Comparison of ENCODE assay signal across 21 cellular contexts in the genomic region with DNA sequence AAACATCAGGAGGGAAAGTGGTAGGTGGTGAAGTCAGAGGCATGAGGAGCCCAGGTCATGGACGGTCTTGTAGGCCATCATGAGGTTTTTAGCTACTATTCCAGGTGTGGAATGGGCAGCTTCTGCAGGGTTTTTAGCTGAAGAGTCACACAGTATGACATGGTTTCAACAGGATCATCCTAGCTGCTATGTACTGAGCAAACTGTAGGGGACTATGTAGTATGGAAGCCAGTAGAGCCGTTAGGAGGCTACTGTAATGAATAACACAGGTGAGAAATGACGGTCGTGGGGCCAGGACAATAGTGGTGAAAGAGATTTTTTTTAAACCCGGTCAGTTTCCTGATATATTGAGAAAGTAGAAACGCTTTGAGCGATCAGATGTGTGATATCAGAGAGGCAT.
DNase-seq lines count a peak whose midpoint lies in the region; ATAC-seq, FAIRE-seq and TF ChIP-seq lines count a peak whose summit lies in the region.
"Had no signal": no experiment of that assay in that cellular context is flagged by ENCODE, and none has a peak within 500 bp of the region (broad histone marks: within the 10 kb centered on the region; RNA-seq: fewer than 3 reads in every experiment).

No MANE protein-coding gene starts in this region.

- no peak for ATAC-seq in SK-N-SH treated with all-trans-retinoic acid at 6 μM for 48 hours
- ATAC-seq in effector memory CD8-positive, alpha-beta T cell (replicated peaks), result no peak
- ATAC-seq: HepG2 had no signal

- H4K20me1 ChIP-seq in SK-N-SH (ENCODE audit: insufficient read depth), result no peaks in the 10 kb centered on the region

- H3K27me3 ChIP-seq in SK-N-SH (ENCODE audit: insufficient read depth) (no peaks in the 10 kb centered on the region), bronchial epithelial cell (ENCODE audit: control insufficient read depth, insufficient read depth, low read length) (no peaks in the 10 kb centered on the region)

- no peaks in the 10 kb centered on the region for H3K9me3 ChIP-seq in SK-N-SH
- H3K9me3 ChIP-seq: A549, Caco-2 had no signal

- no peak overlapping the region for H3K9ac ChIP-seq in SK-N-SH

- H3K27ac ChIP-seq in SK-N-SH (ENCODE audit: low read depth in 2 of 2, low read length in 1 of 2), result peak overlapping the region in 1 of 2 experiments; percentile 84; a peak in 2 of 4 replicates
- H3K27ac ChIP-seq: 22Rv1, A549, C4-2B had no signal

- TF ChIP-seq CTCF in SK-N-SH (IDR thresholded peaks at IDR 0.05), result no peak
- TF ChIP-seq CTCF in bronchial epithelial cell (IDR thresholded peaks at IDR 0.05; ENCODE audit: insufficient read depth, low read length, severe bottlenecking), result no peak
- no peak for TF ChIP-seq CTCF in osteocyte (IDR thresholded peaks at IDR 0.05)

- no peaks in the 10 kb centered on the region for H3K27me3 Mint-ChIP-seq in osteocyte (ENCODE audit: unreplicated experiment)
- H3K27me3 Mint-ChIP-seq in effector memory CD8-positive, alpha-beta T cell, result peaks cover 10 to 18% of the 10 kb centered on the region in 2 donors

- no peaks in the 10 kb centered on the region for H3K9me2 ChIP-seq in SK-N-SH

- CTCF ChIA-PET in SK-N-SH (lab: Yijun Ruan, JAX), result no interaction called here

- H3K4me3 Mint-ChIP-seq in osteocyte (ENCODE audit: unreplicated experiment), result no peak overlapping the region
- no peak overlapping the region for H3K4me3 Mint-ChIP-seq in effector memory CD8-positive, alpha-beta T cell
- H3K4me3 Mint-ChIP-seq: CD4-positive, alpha-beta T cell; H9 had no signal

- no peaks in the 10 kb centered on the region for H3K36me3 Mint-ChIP-seq in osteocyte (ENCODE audit: unreplicated experiment)
- peaks cover 2% of the 10 kb centered on the region for H3K36me3 Mint-ChIP-seq in effector memory CD8-positive, alpha-beta T cell (ENCODE audit: insufficient read depth)

- H3K4me3 ChIP-seq in SK-N-SH (ENCODE audit: low read depth in 2 of 2, low read length in 1 of 2) (no peak overlapping the region), bronchial epithelial cell (ENCODE audit: low read depth, low read length) (no peak overlapping the region)
- H3K4me3 ChIP-seq: A549 had no signal

- no peak overlapping the region for H2AFZ ChIP-seq in SK-N-SH (ENCODE audit: low read depth)

- peak overlapping the region; percentile 70 for H3K27ac Mint-ChIP-seq in osteocyte (ENCODE audit: unreplicated experiment)
- no peak overlapping the region for H3K27ac Mint-ChIP-seq in effector memory CD8-positive, alpha-beta T cell
- H3K27ac Mint-ChIP-seq: CD4-positive, alpha-beta T cell; H9 had no signal

- DNase-seq in SK-N-SH, result no peak
- no peak for DNase-seq in bronchial epithelial cell (ENCODE audit: low read depth)
- no peak for DNase-seq in osteocyte (ENCODE audit: extremely low spot score, unreplicated experiment)
- no peak for DNase-seq in stimulated activated CD4-positive, alpha-beta T cell treated with anti-CD3 and anti-CD28 coated beads, Interleukin-4, amount 100 ng/mL, for 24 hours
- no peak for DNase-seq in effector memory CD8-positive, alpha-beta T cell
- no peak for DNase-seq in LoVo (ENCODE audit: low spot score)
- DNase-seq: AML-193; Caco-2; CD4-positive, alpha-beta T cell; H9 had no signal

- no peak for TF ChIP-seq RAD21 in SK-N-SH (IDR thresholded peaks at IDR 0.05; ENCODE audit: low read length)

- TF ChIP-seq EP300 in SK-N-SH (IDR thresholded peaks at IDR 0.05; ENCODE audit: borderline replicate concordance in 1 of 2, low read depth in 1 of 2, low read length in 1 of 2), result no peak

- H3K36me3 ChIP-seq in SK-N-SH (replicated peaks in 1 of 2; ENCODE audit: control insufficient read depth in 1 of 2, insufficient read depth in 2 of 2, low read length in 1 of 2) (no peaks in the 10 kb centered on the region), bronchial epithelial cell (ENCODE audit: control insufficient read depth, insufficient read depth, low read length) (no peaks in the 10 kb centered on the region)

- 93% methylated on average over 7 of the region's 7 CpGs for WGBS in SK-N-SH (ENCODE audit: low lambda C conversion rate)

- FAIRE-seq in bronchial epithelial cell (lab: Jason Lieb, UNC), result peak; percentile 23
- FAIRE-seq: A549, D721Med, G401.6, GM12892, GM18507, GM19239, H1, HepG2 had no signal

- H3K4me1 ChIP-seq in SK-N-SH (ENCODE audit: control insufficient read depth in 1 of 2, insufficient read depth in 2 of 2, low read depth in 1 of 2, low read length in 1 of 2), result peaks cover 0 to 21% of the 10 kb centered on the region in 2 experiments; a peak in 2 of 4 replicates
- H3K4me1 ChIP-seq: A549, Caco-2 had no signal

- H3F3A ChIP-seq in SK-N-SH (replicated peaks; ENCODE audit: insufficient read depth), result peaks cover 28% of the 10 kb centered on the region

- POLR2A ChIA-PET in SK-N-SH (lab: Yijun Ruan, JAX), result no interaction called here

- peaks cover 47% of the 10 kb centered on the region for H3K4me1 Mint-ChIP-seq in osteocyte (ENCODE audit: unreplicated experiment)
- H3K4me1 Mint-ChIP-seq in effector memory CD8-positive, alpha-beta T cell (ENCODE audit: low read depth in 2 of 2), result no peaks in the 10 kb centered on the region
- H3K4me1 Mint-ChIP-seq: H9 had no signal

- H3K79me2 ChIP-seq in SK-N-SH (ENCODE audit: insufficient read depth), result no peaks in the 10 kb centered on the region

- no peaks in the 10 kb centered on the region for H3K9me3 Mint-ChIP-seq in osteocyte (ENCODE audit: unreplicated experiment)
- H3K9me3 Mint-ChIP-seq in effector memory CD8-positive, alpha-beta T cell, result no peaks in the 10 kb centered on the region
- H3K9me3 Mint-ChIP-seq: CD4-positive, alpha-beta T cell; H9 had no signal

- 0 out of 2 replicates have a peak overlapping the region, but pooled peaks have one; percentile 11 for H3K4me2 ChIP-seq in SK-N-SH
- H3K4me2 ChIP-seq: A549 had no signal

TF ChIP-seq in SK-N-SH, 30 proteins besides CTCF, POLR2A, EP300 and RAD21:
- TF ChIP-seq NFIC (IDR thresholded peaks at IDR 0.05; ENCODE audit: borderline replicate concordance) (no peak), PBX3 (IDR thresholded peaks at IDR 0.05) (no peak), GATA2 (CRISPR knock-in tag; IDR thresholded peaks at IDR 0.05) (no peak), EZH2phosphoT487 (IDR thresholded peaks at IDR 0.05; ENCODE audit: borderline replicate concordance, low read depth) (no peak), SIN3A (IDR thresholded peaks at IDR 0.05; ENCODE audit: borderline replicate concordance, low read depth, low read length) (no peak), FOXM1 (IDR thresholded peaks at IDR 0.05; ENCODE audit: low read depth) (no peak), RXRA (IDR thresholded peaks at IDR 0.05; ENCODE audit: borderline replicate concordance, low read depth) (no peak), GABPA (IDR thresholded peaks at IDR 0.05; ENCODE audit: low read depth) (no peak), RCOR1 (IDR thresholded peaks at IDR 0.05; ENCODE audit: low read length) (no peak)
TF ChIP-seq in SK-N-SH: peak in this region for 0.

TF ChIP-seq in SK-N-SH treated with all-trans-retinoic acid at 6 μM for 48 hours, 23 proteins besides CTCF, POLR2A, EP300 and RAD21:
- TF ChIP-seq SNAI2 (CRISPR knock-in tag; IDR thresholded peaks at IDR 0.05), result no peak
